ENCODE assay signal across 2 cellular contexts in genomic region chr9:94627287-94627686, GRCh38.
TF ChIP-seq lines count a peak whose summit lies in the region.

No MANE protein-coding gene starts in this region.

TF ChIP-seq in HepG2, 621 proteins besides CTCF, POLR2A, EP300 and RAD21:
- TF ChIP-seq ZUFSP (CRISPR knock-in tag; IDR thresholded peaks at IDR 0.05; ENCODE audit: borderline replicate concordance) = no peak
- TF ChIP-seq RCOR2 (CRISPR knock-in tag; IDR thresholded peaks at IDR 0.05) = no peak
- TF ChIP-seq RXRB (CRISPR knock-in tag; IDR thresholded peaks at IDR 0.05; ENCODE audit: borderline replicate concordance) = no peak
- TF ChIP-seq RFXAP (CRISPR knock-in tag; IDR thresholded peaks at IDR 0.05; ENCODE audit: borderline replicate concordance) = no peak
- no peak for TF ChIP-seq BCLAF1 (IDR thresholded peaks at IDR 0.05)
- no peak for TF ChIP-seq ATAD3A (CRISPR knock-in tag; IDR thresholded peaks at IDR 0.05)
- TF ChIP-seq, protein P1, sequence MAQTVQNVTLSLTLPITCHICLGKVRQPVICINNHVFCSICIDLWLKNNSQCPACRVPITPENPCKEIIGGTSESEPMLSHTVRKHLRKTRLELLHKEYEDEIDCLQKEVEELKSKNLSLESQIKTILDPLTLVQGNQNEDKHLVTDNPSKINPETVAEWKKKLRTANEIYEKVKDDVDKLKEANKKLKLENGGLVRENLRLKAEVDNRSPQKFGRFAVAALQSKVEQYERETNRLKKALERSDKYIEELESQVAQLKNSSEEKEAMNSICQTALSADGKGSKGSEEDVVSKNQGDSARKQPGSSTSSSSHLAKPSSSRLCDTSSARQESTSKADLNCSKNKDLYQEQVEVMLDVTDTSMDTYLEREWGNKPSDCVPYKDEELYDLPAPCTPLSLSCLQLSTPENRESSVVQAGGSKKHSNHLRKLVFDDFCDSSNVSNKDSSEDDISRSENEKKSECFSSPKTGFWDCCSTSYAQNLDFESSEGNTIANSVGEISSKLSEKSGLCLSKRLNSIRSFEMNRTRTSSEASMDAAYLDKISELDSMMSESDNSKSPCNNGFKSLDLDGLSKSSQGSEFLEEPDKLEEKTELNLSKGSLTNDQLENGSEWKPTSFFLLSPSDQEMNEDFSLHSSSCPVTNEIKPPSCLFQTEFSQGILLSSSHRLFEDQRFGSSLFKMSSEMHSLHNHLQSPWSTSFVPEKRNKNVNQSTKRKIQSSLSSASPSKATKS (CRISPR knock-in tag; IDR thresholded peaks at IDR 0.05) = no peak
- TF ChIP-seq ONECUT2 (CRISPR knock-in tag; IDR thresholded peaks at IDR 0.05) = no peak
- no peak for TF ChIP-seq IKZF5 (CRISPR knock-in tag; IDR thresholded peaks at IDR 0.05)
- no peak for TF ChIP-seq MED8 (CRISPR knock-in tag; IDR thresholded peaks at IDR 0.05; ENCODE audit: insufficient replicate concordance)
- no peak for TF ChIP-seq ZBTB34 (CRISPR knock-in tag; IDR thresholded peaks at IDR 0.05)
TF ChIP-seq in HepG2: peak in this region for 0.

TF ChIP-seq in WTC11, 78 proteins besides CTCF, POLR2A, EP300 and RAD21:
- TF ChIP-seq EMX1 (CRISPR knock-in tag; IDR thresholded peaks at IDR 0.05) (no peak), MAX (CRISPR knock-in tag; IDR thresholded peaks at IDR 0.05) (no peak), KAT7 (CRISPR knock-in tag; IDR thresholded peaks at IDR 0.05; ENCODE audit: borderline replicate concordance) (no peak), TEAD4 (CRISPR knock-in tag; IDR thresholded peaks at IDR 0.05) (no peak), ESRRA (CRISPR knock-in tag; IDR thresholded peaks at IDR 0.05; ENCODE audit: borderline replicate concordance) (no peak), TEAD1 (CRISPR knock-in tag; IDR thresholded peaks at IDR 0.05) (no peak), ZNF138 (CRISPR knock-in tag; conservative IDR thresholded peaks at IDR 0.05) (no peak), NFE2L1 (CRISPR knock-in tag; IDR thresholded peaks at IDR 0.05) (no peak), MLX (CRISPR knock-in tag; IDR thresholded peaks at IDR 0.05) (no peak), JUN (CRISPR knock-in tag; IDR thresholded peaks at IDR 0.05) (no peak), ATF1 (CRISPR knock-in tag; IDR thresholded peaks at IDR 0.05) (no peak), ZNF671 (CRISPR knock-in tag; IDR thresholded peaks at IDR 0.05) (no peak), JAZF1 (CRISPR knock-in tag; IDR thresholded peaks at IDR 0.05) (no peak), SOX15 (CRISPR knock-in tag; IDR thresholded peaks at IDR 0.05) (no peak), ZNF396 (CRISPR knock-in tag; IDR thresholded peaks at IDR 0.05; ENCODE audit: borderline replicate concordance) (no peak), ZNF121 (CRISPR knock-in tag; IDR thresholded peaks at IDR 0.05) (no peak)
- TF ChIP-seq, protein P2, sequence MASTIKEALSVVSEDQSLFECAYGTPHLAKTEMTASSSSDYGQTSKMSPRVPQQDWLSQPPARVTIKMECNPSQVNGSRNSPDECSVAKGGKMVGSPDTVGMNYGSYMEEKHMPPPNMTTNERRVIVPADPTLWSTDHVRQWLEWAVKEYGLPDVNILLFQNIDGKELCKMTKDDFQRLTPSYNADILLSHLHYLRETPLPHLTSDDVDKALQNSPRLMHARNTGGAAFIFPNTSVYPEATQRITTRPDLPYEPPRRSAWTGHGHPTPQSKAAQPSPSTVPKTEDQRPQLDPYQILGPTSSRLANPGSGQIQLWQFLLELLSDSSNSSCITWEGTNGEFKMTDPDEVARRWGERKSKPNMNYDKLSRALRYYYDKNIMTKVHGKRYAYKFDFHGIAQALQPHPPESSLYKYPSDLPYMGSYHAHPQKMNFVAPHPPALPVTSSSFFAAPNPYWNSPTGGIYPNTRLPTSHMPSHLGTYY (CRISPR knock-in tag; IDR thresholded peaks at IDR 0.05) = no peak
- TF ChIP-seq, protein P3, sequence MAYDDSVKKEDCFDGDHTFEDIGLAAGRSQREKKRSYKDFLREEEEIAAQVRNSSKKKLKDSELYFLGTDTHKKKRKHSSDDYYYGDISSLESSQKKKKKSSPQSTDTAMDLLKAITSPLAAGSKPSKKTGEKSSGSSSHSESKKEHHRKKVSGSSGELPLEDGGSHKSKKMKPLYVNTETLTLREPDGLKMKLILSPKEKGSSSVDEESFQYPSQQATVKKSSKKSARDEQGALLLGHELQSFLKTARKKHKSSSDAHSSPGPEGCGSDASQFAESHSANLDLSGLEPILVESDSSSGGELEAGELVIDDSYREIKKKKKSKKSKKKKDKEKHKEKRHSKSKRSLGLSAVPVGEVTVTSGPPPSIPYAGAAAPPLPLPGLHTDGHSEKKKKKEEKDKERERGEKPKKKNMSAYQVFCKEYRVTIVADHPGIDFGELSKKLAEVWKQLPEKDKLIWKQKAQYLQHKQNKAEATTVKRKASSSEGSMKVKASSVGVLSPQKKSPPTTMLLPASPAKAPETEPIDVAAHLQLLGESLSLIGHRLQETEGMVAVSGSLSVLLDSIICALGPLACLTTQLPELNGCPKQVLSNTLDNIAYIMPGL (CRISPR knock-in tag; IDR thresholded peaks at IDR 0.05) = no peak
- TF ChIP-seq, protein P4, sequence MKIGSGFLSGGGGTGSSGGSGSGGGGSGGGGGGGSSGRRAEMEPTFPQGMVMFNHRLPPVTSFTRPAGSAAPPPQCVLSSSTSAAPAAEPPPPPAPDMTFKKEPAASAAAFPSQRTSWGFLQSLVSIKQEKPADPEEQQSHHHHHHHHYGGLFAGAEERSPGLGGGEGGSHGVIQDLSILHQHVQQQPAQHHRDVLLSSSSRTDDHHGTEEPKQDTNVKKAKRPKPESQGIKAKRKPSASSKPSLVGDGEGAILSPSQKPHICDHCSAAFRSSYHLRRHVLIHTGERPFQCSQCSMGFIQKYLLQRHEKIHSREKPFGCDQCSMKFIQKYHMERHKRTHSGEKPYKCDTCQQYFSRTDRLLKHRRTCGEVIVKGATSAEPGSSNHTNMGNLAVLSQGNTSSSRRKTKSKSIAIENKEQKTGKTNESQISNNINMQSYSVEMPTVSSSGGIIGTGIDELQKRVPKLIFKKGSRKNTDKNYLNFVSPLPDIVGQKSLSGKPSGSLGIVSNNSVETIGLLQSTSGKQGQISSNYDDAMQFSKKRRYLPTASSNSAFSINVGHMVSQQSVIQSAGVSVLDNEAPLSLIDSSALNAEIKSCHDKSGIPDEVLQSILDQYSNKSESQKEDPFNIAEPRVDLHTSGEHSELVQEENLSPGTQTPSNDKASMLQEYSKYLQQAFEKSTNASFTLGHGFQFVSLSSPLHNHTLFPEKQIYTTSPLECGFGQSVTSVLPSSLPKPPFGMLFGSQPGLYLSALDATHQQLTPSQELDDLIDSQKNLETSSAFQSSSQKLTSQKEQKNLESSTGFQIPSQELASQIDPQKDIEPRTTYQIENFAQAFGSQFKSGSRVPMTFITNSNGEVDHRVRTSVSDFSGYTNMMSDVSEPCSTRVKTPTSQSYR (CRISPR knock-in tag; IDR thresholded peaks at IDR 0.05) = no peak
- TF ChIP-seq, protein P5, sequence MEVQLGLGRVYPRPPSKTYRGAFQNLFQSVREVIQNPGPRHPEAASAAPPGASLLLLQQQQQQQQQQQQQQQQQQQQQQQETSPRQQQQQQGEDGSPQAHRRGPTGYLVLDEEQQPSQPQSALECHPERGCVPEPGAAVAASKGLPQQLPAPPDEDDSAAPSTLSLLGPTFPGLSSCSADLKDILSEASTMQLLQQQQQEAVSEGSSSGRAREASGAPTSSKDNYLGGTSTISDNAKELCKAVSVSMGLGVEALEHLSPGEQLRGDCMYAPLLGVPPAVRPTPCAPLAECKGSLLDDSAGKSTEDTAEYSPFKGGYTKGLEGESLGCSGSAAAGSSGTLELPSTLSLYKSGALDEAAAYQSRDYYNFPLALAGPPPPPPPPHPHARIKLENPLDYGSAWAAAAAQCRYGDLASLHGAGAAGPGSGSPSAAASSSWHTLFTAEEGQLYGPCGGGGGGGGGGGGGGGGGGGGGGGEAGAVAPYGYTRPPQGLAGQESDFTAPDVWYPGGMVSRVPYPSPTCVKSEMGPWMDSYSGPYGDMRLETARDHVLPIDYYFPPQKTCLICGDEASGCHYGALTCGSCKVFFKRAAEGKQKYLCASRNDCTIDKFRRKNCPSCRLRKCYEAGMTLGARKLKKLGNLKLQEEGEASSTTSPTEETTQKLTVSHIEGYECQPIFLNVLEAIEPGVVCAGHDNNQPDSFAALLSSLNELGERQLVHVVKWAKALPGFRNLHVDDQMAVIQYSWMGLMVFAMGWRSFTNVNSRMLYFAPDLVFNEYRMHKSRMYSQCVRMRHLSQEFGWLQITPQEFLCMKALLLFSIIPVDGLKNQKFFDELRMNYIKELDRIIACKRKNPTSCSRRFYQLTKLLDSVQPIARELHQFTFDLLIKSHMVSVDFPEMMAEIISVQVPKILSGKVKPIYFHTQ (CRISPR knock-in tag; IDR thresholded peaks at IDR 0.05) = no peak
